11 cellular contexts compared by ENCODE assay signal in genomic region chr2:111617804-111618576, GRCh38.
DNase-seq lines count a peak whose midpoint lies in the region; ATAC-seq and TF ChIP-seq lines count a peak whose summit lies in the region.
"Had no signal": no experiment of that assay in that cellular context is flagged by ENCODE, and none has a peak within 500 bp of the region (broad histone marks: within the 10 kb centered on the region; RNA-seq: fewer than 3 reads in every experiment).

No MANE protein-coding gene starts in this region.

- H3K36me3 ChIP-seq in ACC112 (ENCODE audit: insufficient read depth, low read length), result no peaks in the 10 kb centered on the region
- H3K36me3 ChIP-seq in PC-3 (ENCODE audit: low read depth, low read length), result no peaks in the 10 kb centered on the region
- H3K36me3 ChIP-seq in osteoblast (ENCODE audit: insufficient read depth, low read length), result no peaks in the 10 kb centered on the region

- no peaks in the 10 kb centered on the region for H4K20me1 ChIP-seq in PC-3 (ENCODE audit: low read length)
- H4K20me1 ChIP-seq in osteoblast (ENCODE audit: insufficient read depth, low read length), result no peaks in the 10 kb centered on the region

- H2AFZ ChIP-seq in ACC112 (ENCODE audit: low read length, unreplicated experiment), result peak overlapping the region; percentile 58
- H2AFZ ChIP-seq in PC-3 (ENCODE audit: low read length), result peak overlapping the region; percentile 40
- peak overlapping the region; percentile 65 for H2AFZ ChIP-seq in osteoblast (ENCODE audit: low read length)

- no peak for DNase-seq in PC-3
- peak; percentile 90 for DNase-seq in fibroblast of the aortic adventitia (ENCODE audit: low read depth)
- no peak for DNase-seq in osteoblast (ENCODE audit: insufficient read length, low spot score, missing footprints)
- DNase-seq in activated effector memory CD4-positive, alpha-beta T cell treated with Interleukin-2 at 50 U/mL for 16 hours, result no peak
- DNase-seq in stimulated activated naive CD8-positive, alpha-beta T cell treated with anti-CD3 and anti-CD28 coated beads, Interleukin-15, Interleukin-2, amounts not matched to agents 100 U/mL and 50 U/mL, for 24 hours, result no peak
- DNase-seq in NCI-H2081 (lab: John Stamatoyannopoulos, UW), result no peak
- DNase-seq: central memory CD4-positive, alpha-beta T cell; NCI-H748 treated with DMSO at 0.1 percent for 48 hours had no signal

- H3K4me1 ChIP-seq in ACC112 (ENCODE audit: control insufficient read depth, insufficient read depth, low read length, unreplicated experiment) (peaks cover 32% of the 10 kb centered on the region), PC-3 (ENCODE audit: insufficient read depth, low read length) (peaks cover 30% of the 10 kb centered on the region), osteoblast (ENCODE audit: insufficient read depth, low read length) (peaks cover 23% of the 10 kb centered on the region)

- H3K4me2 ChIP-seq in PC-3 (ENCODE audit: low read length) (peak overlapping the region; percentile 27), osteoblast (ENCODE audit: insufficient read depth, low read length) (peak overlapping the region; percentile 59)
- H3K4me2 ChIP-seq: KMS-11 had no signal

- no peak overlapping the region for H3K4me3 ChIP-seq in ACC112 (ENCODE audit: low read depth, low read length)
- no peak overlapping the region for H3K4me3 ChIP-seq in PC-3 (ENCODE audit: low read length)
- H3K4me3 ChIP-seq in fibroblast of the aortic adventitia (ENCODE audit: low read depth, low read length), result no peak overlapping the region
- peak overlapping the region; percentile 30 for H3K4me3 ChIP-seq in osteoblast (ENCODE audit: insufficient read depth, low read length)

- peak overlapping the region; percentile 1; the same call in 1 of the 2 replicates for H3K9ac ChIP-seq in PC-3 (ENCODE audit: low read length)
- H3K9ac ChIP-seq: KMS-11 had no signal

- intact Hi-C loops in PC-3 (cut with micrococcal nuclease), result no loop called here

- H3K9me3 ChIP-seq in PC-3 (ENCODE audit: low read length) (no peaks in the 10 kb centered on the region), osteoblast (ENCODE audit: low read depth, low read length) (no peaks in the 10 kb centered on the region)

- H3K9me2 ChIP-seq in PC-3 (replicated peaks; ENCODE audit: low read length), result no peaks in the 10 kb centered on the region

- ATAC-seq in PC-3 (peak; percentile 76), HG02840 (IDR thresholded peaks at IDR 0.05; ENCODE audit: low FRiP score, unreplicated experiment) (no peak)
- ATAC-seq in stimulated activated naive CD8-positive, alpha-beta T cell treated with anti-CD3 and anti-CD28 coated beads, Interleukin-15, Interleukin-2, amounts not matched to agents 100 U/mL and 50 U/mL, for 24 hours, result no peak

- POLR2A ChIA-PET in PC-3 (lab: Charles Lee; ENCODE audit: unreplicated experiment), result interaction anchor here (0.6 kb wide), 1 partner anchor 461 kb away, joined by 3 read pairs; no protein-coding TSS in a partner anchor

- CTCF ChIA-PET in PC-3 (lab: Charles Lee), result no interaction called here

- H3K27me3 ChIP-seq in ACC112 (ENCODE audit: insufficient read depth, low read length), result no peaks in the 10 kb centered on the region
- no peaks in the 10 kb centered on the region for H3K27me3 ChIP-seq in PC-3 (ENCODE audit: low read length)
- no peaks in the 10 kb centered on the region for H3K27me3 ChIP-seq in osteoblast (ENCODE audit: insufficient read depth, low read length)

- no peak for TF ChIP-seq CTCF in PC-3 (conservative IDR thresholded peaks at IDR 0.05; ENCODE audit: low read depth, low read length)
- peak; percentile 41 for TF ChIP-seq CTCF in fibroblast of the aortic adventitia (IDR thresholded peaks at IDR 0.05; ENCODE audit: insufficient read depth, low read length)
- no peak for TF ChIP-seq CTCF in osteoblast (IDR thresholded peaks at IDR 0.05; ENCODE audit: extremely low read depth, low read depth, low read length)

- no peaks in the 10 kb centered on the region for H3F3A ChIP-seq in PC-3 (ENCODE audit: low read length, unreplicated experiment)

- BruUV-seq in PC-3 (replicated peaks; lab: Mats Ljungman, UMichigan), result no TSS peak

- H3K79me2 ChIP-seq in ACC112 (ENCODE audit: control insufficient read depth, insufficient read depth, low read length, unreplicated experiment) (no peaks in the 10 kb centered on the region), PC-3 (ENCODE audit: low read length) (no peaks in the 10 kb centered on the region), osteoblast (ENCODE audit: insufficient read depth, low read length) (no peaks in the 10 kb centered on the region)

- H3K27ac ChIP-seq in ACC112 (ENCODE audit: low read depth, low read length) (peak overlapping the region; percentile 14; the same call in 1 of the 2 replicates), PC-3 (ENCODE audit: low read length) (peak overlapping the region; percentile 57), osteoblast (ENCODE audit: low read depth, low read length) (peak overlapping the region; percentile 53)
- H3K27ac ChIP-seq: KMS-11 had no signal
